Comparison of ENCODE assay signal across 1 cellular context in genomic region chr2:48107326-48107925, GRCh38.
TF ChIP-seq lines count a peak whose summit lies in the region.

No MANE protein-coding gene starts in this region.

TF ChIP-seq in K562, 482 proteins besides CTCF, POLR2A, EP300 and RAD21 (continued from another document):
- no peak for TF ChIP-seq ZNF277 (CRISPR knock-in tag; IDR thresholded peaks at IDR 0.05; ENCODE audit: borderline replicate concordance)
- TF ChIP-seq RFX5 (IDR thresholded peaks at IDR 0.05; ENCODE audit: low read depth, low read length): no peak
- peak; percentile 56; the same call in 1 of the 2 replicates for TF ChIP-seq JUND (IDR thresholded peaks at IDR 0.05; ENCODE audit: borderline replicate concordance, low read depth, low read length)
- peak; percentile 53; the same call in 1 of the 3 replicates for TF ChIP-seq JUND (tag; IDR thresholded peaks at IDR 0.05; ENCODE audit: borderline replicate concordance, low read depth, low read length)
- peak; percentile 60; the same call in 1 of the 2 replicates for TF ChIP-seq FOSL1 (tag; conservative IDR thresholded peaks at IDR 0.05)
